Comparison of ENCODE assay signal across 6 cellular contexts in the genomic region with DNA sequence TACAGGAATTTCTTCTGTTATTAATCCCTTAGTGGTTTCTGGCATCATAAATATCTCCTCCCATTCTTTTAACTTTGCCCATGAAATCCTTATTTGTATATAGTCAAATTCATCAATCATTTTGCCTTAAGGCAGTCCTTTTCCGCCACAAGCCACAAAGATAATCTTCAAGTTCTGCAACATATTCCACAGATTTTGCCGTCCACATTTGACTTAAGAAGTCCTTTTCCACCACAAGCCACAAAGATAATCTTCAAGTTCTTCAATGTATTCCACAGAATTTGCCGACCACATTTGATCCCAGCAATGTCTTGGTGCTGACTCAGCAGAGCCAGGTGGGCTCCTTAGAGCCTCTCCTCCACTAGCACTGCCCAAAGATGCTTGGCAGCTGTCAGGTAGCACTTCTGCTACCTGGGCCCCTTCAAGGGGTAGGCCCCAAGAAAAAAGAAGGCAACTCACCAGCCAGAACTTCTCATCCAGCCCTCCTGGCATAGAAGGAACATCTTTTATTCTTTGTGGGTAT. TPM values are rescaled to one million over a fixed set of nuclear protein-coding genes. Genes with fewer than 3 reads are reported as not detected.
"Had no signal": no experiment of that assay in that cellular context is flagged by ENCODE, and none has a peak within 500 bp of the region (broad histone marks: within the 10 kb centered on the region; RNA-seq: fewer than 3 reads in every experiment).

No MANE protein-coding gene starts in this region.

- H3K4me3 ChIP-seq: coronary artery, thyroid gland, uterus had no signal

- H3K4me1 ChIP-seq: parathyroid adenoma, uterus had no signal

- H3K36me3 ChIP-seq: uterus had no signal

- H3K27me3 ChIP-seq: thyroid gland, uterus had no signal

- H3K9me3 ChIP-seq: thyroid gland, uterus had no signal

- H3K27ac ChIP-seq: thyroid gland, uterus had no signal

RNA-seq across cellular contexts. Expression of gene VIPR1, which starts 44.3 kb away (rescaled TPM):
- total RNA-seq: epithelial cell of proximal tubule, fibroblast of lung had no signal
